Comparison of ENCODE assay signal across 15 cellular contexts in the genomic region with DNA sequence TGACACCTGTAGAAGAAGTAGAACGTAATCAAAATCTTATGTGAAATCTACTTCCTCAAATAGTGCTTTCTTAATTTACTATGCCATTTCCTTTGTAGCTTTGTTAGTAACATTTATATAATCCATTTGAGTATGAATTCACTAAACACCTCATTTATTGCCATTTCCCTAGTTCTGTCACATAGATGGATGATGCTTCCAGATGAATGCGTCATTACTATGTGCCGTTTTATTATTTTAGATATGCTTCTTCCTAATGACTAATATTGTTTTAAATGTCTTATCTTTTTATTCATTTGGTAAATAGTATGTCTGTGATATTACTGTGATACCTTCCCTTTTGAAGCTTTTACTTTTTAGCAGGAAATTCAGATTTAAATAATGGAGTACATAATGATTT.
"Had no signal": no experiment of that assay in that cellular context is flagged by ENCODE, and none has a peak within 500 bp of the region (broad histone marks: within the 10 kb centered on the region; RNA-seq: fewer than 3 reads in every experiment).

No MANE protein-coding gene starts in this region.

- H3K27me3 ChIP-seq: colonic mucosa, hepatocyte, ovary, right atrium auricular region had no signal

- H3K4me1 Mint-ChIP-seq: naive thymus-derived CD4-positive, alpha-beta T cell had no signal

- H3K27ac Mint-ChIP-seq: naive thymus-derived CD4-positive, alpha-beta T cell had no signal

- H3K4me3 ChIP-seq: colonic mucosa, hepatocyte, ovary, right atrium auricular region had no signal

- H3K36me3 ChIP-seq: colonic mucosa, ovary, right atrium auricular region had no signal

- H3K4me3 Mint-ChIP-seq: naive thymus-derived CD4-positive, alpha-beta T cell; nephron progenitor cell had no signal

- DNase-seq: colonic mucosa; dermis blood vessel endothelial cell; erythroblast; foreskin melanocyte; head of caudate nucleus; mesendoderm; naive thymus-derived CD4-positive, alpha-beta T cell; ovary; small intestine; stimulated activated CD4-positive, alpha-beta T cell treated with anti-CD3 and anti-CD28 coated beads, Interleukin-2, amount 100 ng/mL, for 48 hours; stimulated activated naive CD4-positive, alpha-beta T cell treated with Interleukin-2 at 50 U/mL for 16 hours; trophoblast cell had no signal

- ATAC-seq: naive thymus-derived CD4-positive, alpha-beta T cell had no signal

- H3K27ac ChIP-seq: colonic mucosa, hepatocyte, ovary, right atrium auricular region had no signal
